17 cellular contexts compared by ENCODE assay signal in genomic region chr7:19113855-19114590, GRCh38. TPM values are rescaled to one million over a fixed set of nuclear protein-coding genes. Genes with fewer than 3 reads are reported as not detected.
DNase-seq lines count a peak whose midpoint lies in the region; ATAC-seq, FAIRE-seq and TF ChIP-seq lines count a peak whose summit lies in the region.
"Had no signal": no experiment of that assay in that cellular context is flagged by ENCODE, and none has a peak within 500 bp of the region (broad histone marks: within the 10 kb centered on the region; RNA-seq: fewer than 3 reads in every experiment).

No MANE protein-coding gene starts in this region.

- WGBS in A549 (ENCODE audit: missing lambda C conversion rate) = 20% methylated on average over 4 of the region's 4 CpGs
- 30% methylated on average over 2 of the region's 4 CpGs; no CpG with 5 or more reads in 1 of the 2 experiments for WGBS in mesodermal cell (ENCODE audit: insufficient coverage in 2 of 2), 2 experiments

- H3K27ac ChIP-seq in A549 (no peak overlapping the region), brain microvascular endothelial cell (peak overlapping the region; percentile 36), mesodermal cell (ENCODE audit: low read depth, low read length, severe bottlenecking) (no peak overlapping the region)
- H3K27ac ChIP-seq: left lung, upper lobe of right lung had no signal

- H3K9me3 ChIP-seq in A549 (no peaks in the 10 kb centered on the region), mesodermal cell (ENCODE audit: control insufficient read depth, low read length) (no peaks in the 10 kb centered on the region)
- H3K9me3 ChIP-seq: left lung, upper lobe of right lung had no signal

- DNase-seq in A549 (ENCODE audit: low read depth in 1 of 2, low spot score in 1 of 2) (no peak), HT1080 (ENCODE audit: low read depth) (peak; percentile 11), brain microvascular endothelial cell (peak; percentile 10), iPS-NIHi11 (ENCODE audit: low spot score) (no peak)
- DNase-seq: activated CD4-positive, CD25-positive, alpha-beta regulatory T cell; activated naive CD8-positive, alpha-beta T cell treated with anti-CD3 and anti-CD28 coated beads, Interleukin-2, amount 50 U/mL, for 24 hours; activated T-cell treated with anti-CD3 and anti-CD28 coated beads for 4 hours; effector CD8-positive, alpha-beta T cell; left lung; NK-92 treated with Interleukin-12 subunit alpha and Interleukin-12 subunit beta, amount 100 ng/mL, for 24 hours; upper lobe of right lung had no signal

- no peak for TF ChIP-seq CTCF in A549 (IDR thresholded peaks at IDR 0.05)
- TF ChIP-seq CTCF in brain microvascular endothelial cell (IDR thresholded peaks at IDR 0.05; ENCODE audit: low read depth, low read length, missing control alignments) = no peak

- no peaks in the 10 kb centered on the region for H3K4me1 ChIP-seq in A549
- H3K4me1 ChIP-seq in mesodermal cell (ENCODE audit: control insufficient read depth, insufficient read depth, low read length, poor library complexity, severe bottlenecking) = peaks cover 8% of the 10 kb centered on the region
- H3K4me1 ChIP-seq: upper lobe of right lung had no signal

- in situ Hi-C loops in brain microvascular endothelial cell (cut with HindIII; ENCODE audit: low pct_ligation_motif_present, low sequenced_read_pairs) = no loop called here

- POLR2A ChIA-PET in A549 (lab: Yijun Ruan, JAX) = no interaction called here

- no peak overlapping the region for H3K4me2 ChIP-seq in A549

- H3K36me3 ChIP-seq in brain microvascular endothelial cell (replicated peaks) = no peaks in the 10 kb centered on the region
- H3K36me3 ChIP-seq in mesodermal cell (ENCODE audit: control insufficient read depth, insufficient read depth, low read length) = no peaks in the 10 kb centered on the region
- H3K36me3 ChIP-seq: left lung, upper lobe of right lung had no signal

- no peak for TF ChIP-seq RAD21 in A549 (conservative IDR thresholded peaks at IDR 0.05 in 1 of 2, IDR thresholded peaks at IDR 0.05 in 1 of 2)

- no peaks in the 10 kb centered on the region for H3K27me3 ChIP-seq in brain microvascular endothelial cell (replicated peaks)

- TF ChIP-seq EP300 in A549 (IDR thresholded peaks at IDR 0.05) = no peak

- no peak for TF ChIP-seq POLR2A in A549 (IDR thresholded peaks at IDR 0.05; ENCODE audit: low read length)

- H3K4me3 ChIP-seq in A549 (no peak overlapping the region), brain microvascular endothelial cell (ENCODE audit: low read depth, low read length) (peak overlapping the region; percentile 99), mesodermal cell (ENCODE audit: extremely low read depth, insufficient read depth, low read length, poor library complexity, severe bottlenecking) (peak overlapping the region; percentile 9)
- H3K4me3 ChIP-seq: left lung, upper lobe of right lung had no signal

- no peak for FAIRE-seq in A549 (lab: Jason Lieb, UNC)
- FAIRE-seq: GM12892 had no signal

- no peak for ATAC-seq in A549
- no peak for ATAC-seq in HG03045 (IDR thresholded peaks at IDR 0.05; ENCODE audit: unreplicated experiment)
- no peak for ATAC-seq in HG03139 (IDR thresholded peaks at IDR 0.05; ENCODE audit: unreplicated experiment)
- ATAC-seq in GM19328 (IDR thresholded peaks at IDR 0.05; ENCODE audit: unreplicated experiment) = no peak
- ATAC-seq: activated naive CD8-positive, alpha-beta T cell treated with anti-CD3 and anti-CD28 coated beads, Interleukin-2, amount 50 U/mL, for 24 hours; left lung; upper lobe of right lung had no signal

- CTCF ChIA-PET in A549 (lab: Yijun Ruan, JAX) = interaction anchor here (1.1 kb wide), 1 partner anchor 421 kb away, joined by 3 read pairs; no protein-coding TSS in a partner anchor

TF ChIP-seq in A549, 52 proteins besides CTCF, POLR2A, EP300 and RAD21:
- TF ChIP-seq MAFK (IDR thresholded peaks at IDR 0.05; ENCODE audit: partially characterized antibody) (peak; percentile 29), REST (IDR thresholded peaks at IDR 0.05) (no peak)

RNA-seq across cellular contexts. Expression of gene TWIST1, which starts 3.4 kb away (rescaled TPM):
- polyA plus RNA-seq in A549 (2011; rRNA removed) (0.61 and 0.75 TPM in 2 replicates), A549 (2017; fragmentation: RNase III; extraction: RNeasy Plus Mini Kit Qiagen cat#74134 plus additional on column Dnase treatment) (1.2 to 1.6 TPM (median 1.3 TPM) in 3 replicates)
- 4.2 and 5.5 TPM in 2 replicates for polyA plus RNA-seq in A549 (2012; cell fraction: cytosol; rRNA removed)
- 4.0 and 4.3 TPM in 2 replicates for polyA plus RNA-seq in A549 (2012; cell fraction: nucleus; rRNA removed)
- 0.12 and 2.4 TPM in 2 replicates for polyA minus RNA-seq in A549 (2011; rRNA and poly(A)+ RNA removed)
- 19.1 and 19.3 TPM in 2 replicates for total RNA-seq in HT1080 (2014; rRNA removed; shearing (Covaris generic))
- polyA plus RNA-seq in HT1080 (2015; cell fraction: cytosol; rRNA removed) = 11.5 and 13.9 TPM in 2 replicates
- 7.9 and 10.4 TPM in 2 replicates for polyA plus RNA-seq in HT1080 (2015; cell fraction: nucleus; rRNA removed)
- polyA plus RNA-seq in mesodermal cell (2013, experiment 1 of 2) = 19.1 TPM
- 17.5 TPM for polyA plus RNA-seq in mesodermal cell (2013, experiment 2 of 2)
- total RNA-seq: upper lobe of right lung had no signal
- polyA plus RNA-seq: neural cell had no signal

RNA-seq across cellular contexts. Expression of gene FERD3L, which starts 31.2 kb away (rescaled TPM):
- polyA plus RNA-seq in A549 (2011; rRNA removed) = not detected in 2 replicates
- polyA plus RNA-seq in A549 (2012; cell fraction: cytosol; rRNA removed) = not detected in 2 replicates
- not detected in 2 replicates for polyA plus RNA-seq in A549 (2012; cell fraction: nucleus; rRNA removed)
- not detected in 3 replicates for polyA plus RNA-seq in A549 (2017; fragmentation: RNase III; extraction: RNeasy Plus Mini Kit Qiagen cat#74134 plus additional on column Dnase treatment)
- not detected in 2 replicates for polyA minus RNA-seq in A549 (2011; rRNA and poly(A)+ RNA removed)
- total RNA-seq in HT1080 (2014; rRNA removed; shearing (Covaris generic)) = not detected in 2 replicates
- polyA plus RNA-seq in HT1080 (2015; cell fraction: cytosol; rRNA removed) = not detected in 2 replicates
- polyA plus RNA-seq in HT1080 (2015; cell fraction: nucleus; rRNA removed) = not detected in 2 replicates
- polyA plus RNA-seq in mesodermal cell (2013, experiment 1 of 2) = not detected
- not detected for polyA plus RNA-seq in mesodermal cell (2013, experiment 2 of 2)
- total RNA-seq: left lung, upper lobe of right lung had no signal
- polyA plus RNA-seq: neural cell had no signal

Comparison
In these comparisons a context has a peak if more than half of its experiments do, and no peak if none do; other contexts are left out.
1. DNase-seq: peak in HT1080 (single experiment) and brain microvascular endothelial cell (single experiment); none in A549 (0 of 2) and iPS-NIHi11 (single experiment).